In genomic region chr2:135741043-135741394, GRCh38 we compare ENCODE assay signal across 1 cellular context.
TF ChIP-seq lines count a peak whose summit lies in the region.

No MANE protein-coding gene starts in this region.

TF ChIP-seq in HepG2, 621 proteins besides CTCF, POLR2A, EP300 and RAD21 (continued from another document):
- no peak for TF ChIP-seq ZBTB10 (CRISPR knock-in tag; IDR thresholded peaks at IDR 0.05; ENCODE audit: borderline replicate concordance)
- TF ChIP-seq ZNF607 (CRISPR knock-in tag; IDR thresholded peaks at IDR 0.05; ENCODE audit: borderline replicate concordance), result no peak
